In genomic region chr1:230976825-230977747, GRCh38 we compare ENCODE assay signal across 8 cellular contexts. TPM values are rescaled to one million over a fixed set of nuclear protein-coding genes. Genes with fewer than 3 reads are reported as not detected.
DNase-seq lines count a peak whose midpoint lies in the region; ATAC-seq and TF ChIP-seq lines count a peak whose summit lies in the region.

No MANE protein-coding gene starts in this region.

- DNase-seq in left ventricle myocardium inferior (no peak), Right ventricle myocardium inferior (ENCODE audit: missing footprints) (no peak), activated B cell treated with CpG ODN at 0.5 μM for 24 hours (no peak), superior temporal gyrus (ENCODE audit: extremely low spot score) (no peak)
- DNase-seq in stimulated activated naive CD4-positive, alpha-beta T cell treated with Interleukin-2 at 50 U/mL for 16 hours (lab: John Stamatoyannopoulos, UW) = peak; percentile 14

- H3K9me3 Mint-ChIP-seq in activated B cell treated with CpG ODN at 0.5 μM for 24 hours = no peaks in the 10 kb centered on the region

- TF ChIP-seq EP300 in gastroesophageal sphincter (IDR thresholded peaks at IDR 0.05) = no peak

- H3K27me3 ChIP-seq in left ventricle myocardium inferior (ENCODE audit: low read depth) (no peaks in the 10 kb centered on the region), gastroesophageal sphincter (no peaks in the 10 kb centered on the region)

- H3K36me3 Mint-ChIP-seq in activated B cell treated with CpG ODN at 0.5 μM for 24 hours (ENCODE audit: low read depth) = peaks cover 24% of the 10 kb centered on the region

- H3K4me3 Mint-ChIP-seq in activated B cell treated with CpG ODN at 0.5 μM for 24 hours = peak overlapping the region; percentile 96

- H3K27ac ChIP-seq in left ventricle myocardium inferior (replicated peaks) (peak overlapping the region; percentile 84), gastroesophageal sphincter (peak overlapping the region in 2 of 4 donors; percentile 80 to 83)

- H3K36me3 ChIP-seq in left ventricle myocardium inferior = peaks cover 18% of the 10 kb centered on the region
- peaks cover 0 to 25% of the 10 kb centered on the region in 2 donors for H3K36me3 ChIP-seq in gastroesophageal sphincter

- no peak for TF ChIP-seq POLR2A in gastroesophageal sphincter (IDR thresholded peaks at IDR 0.05)

- ATAC-seq in Right ventricle myocardium inferior (no peak), activated B cell treated with CpG ODN at 0.5 μM for 24 hours (ENCODE audit: low read depth) (no peak), gastroesophageal sphincter (no peak), HG03025 (IDR thresholded peaks at IDR 0.05; ENCODE audit: low FRiP score, unreplicated experiment) (no peak), HG03159 (IDR thresholded peaks at IDR 0.05; ENCODE audit: unreplicated experiment) (no peak)

- POLR2A ChIA-PET in activated B cell treated with CpG ODN at 0.5 μM for 24 hours (lab: Charles Lee) = interaction anchor here (0.6 to 3.0 kb wide), 4 partner anchors 9 to 62 kb away, joined by 3 to 17 read pairs (median 6); partner anchors contain the start of gene FAM89A

- H3K27ac Mint-ChIP-seq in activated B cell treated with CpG ODN at 0.5 μM for 24 hours = peak overlapping the region; percentile 99

- TF ChIP-seq CTCF in left ventricle myocardium inferior (IDR thresholded peaks at IDR 0.05; ENCODE audit: borderline replicate concordance) (no peak), activated B cell treated with CpG ODN at 0.5 μM for 24 hours (IDR thresholded peaks at IDR 0.05) (no peak), gastroesophageal sphincter (IDR thresholded peaks at IDR 0.05) (no peak)

- peak overlapping the region; percentile 80 for H3K4me3 ChIP-seq in left ventricle myocardium inferior
- peak overlapping the region; percentile 91 to 94 for H3K4me3 ChIP-seq in gastroesophageal sphincter

- peaks cover 37% of the 10 kb centered on the region for H3K4me1 ChIP-seq in left ventricle myocardium inferior
- peaks cover 0 to 32% (median 0%) of the 10 kb centered on the region in 3 donors for H3K4me1 ChIP-seq in gastroesophageal sphincter

- H3K4me1 Mint-ChIP-seq in activated B cell treated with CpG ODN at 0.5 μM for 24 hours = peaks cover 43% of the 10 kb centered on the region

- intact Hi-C loops in left ventricle myocardium inferior (cut with micrococcal nuclease) = no loop called here
- intact Hi-C loops in Right ventricle myocardium inferior (cut with DNase I) = no loop called here
- intact Hi-C loops in activated B cell treated with CpG ODN at 0.5 μM for 24 hours (cut with micrococcal nuclease) = loop anchor here (2.0 to 5.0 kb wide), 3 partner anchors 635 to 1495 kb away; partner anchors contain the start of genes TAF5L and URB2

- no peaks in the 10 kb centered on the region for H3K27me3 Mint-ChIP-seq in activated B cell treated with CpG ODN at 0.5 μM for 24 hours

- H3K9me3 ChIP-seq in left ventricle myocardium inferior (replicated peaks) (no peaks in the 10 kb centered on the region), gastroesophageal sphincter (no peaks in the 10 kb centered on the region)

- CTCF ChIA-PET in activated B cell treated with CpG ODN at 0.5 μM for 24 hours (lab: Charles Lee) = no interaction called here

- WGBS in gastroesophageal sphincter (ENCODE audit: low coverage in 1 of 2), 2 donors = 47 to 69% methylated on average over 6 to 14 of the region's 14 CpGs

RNA-seq across cellular contexts. Expression of gene TTC13, which starts 1.6 kb away (rescaled TPM):
- total RNA-seq in left ventricle myocardium inferior = 6.7 TPM
- total RNA-seq in Right ventricle myocardium inferior = 6.7 TPM
- total RNA-seq in activated B cell treated with CpG ODN at 0.5 μM for 24 hours = 30.9 and 35.4 TPM in 2 replicates
- 10 to 100 TPM in 3 of 4 donors, 1 to 10 TPM in 1; 9.6 to 24.4 (median 13.7) TPM for total RNA-seq in gastroesophageal sphincter

RNA-seq across cellular contexts. Expression of gene ARV1, which starts 1.8 kb away (rescaled TPM):
- total RNA-seq in left ventricle myocardium inferior (19.3 TPM), Right ventricle myocardium inferior (17.3 TPM), activated B cell treated with CpG ODN at 0.5 μM for 24 hours (13.1 and 13.7 TPM in 2 replicates), gastroesophageal sphincter (10 to 100 TPM; 10.5 to 37.4 (median 20.5) TPM)
